ENCODE assay signal across 8 cellular contexts in the genomic region with DNA sequence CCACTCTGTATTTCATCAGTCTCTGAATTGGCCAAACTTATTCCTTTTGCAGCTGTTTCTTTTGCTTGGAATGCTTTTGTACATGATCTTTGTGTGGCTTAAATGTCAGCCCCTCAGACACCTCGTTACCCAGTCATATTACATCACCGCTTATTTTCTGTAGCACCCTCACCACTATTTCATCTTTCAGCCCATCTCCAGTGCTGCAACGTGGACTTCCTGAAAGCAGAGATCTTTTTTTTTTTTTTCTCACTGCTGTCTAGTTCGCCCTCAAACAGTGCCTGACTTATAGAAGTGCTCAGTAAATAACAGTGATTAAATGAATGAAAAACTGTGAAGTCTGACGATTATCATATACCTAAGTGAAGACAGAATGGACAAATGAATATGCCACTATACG. TPM values are rescaled to one million over a fixed set of nuclear protein-coding genes. Genes with fewer than 3 reads are reported as not detected.
A peak's percentile ranks its signal among the peaks of the same experiment; 100 is the strongest.
DNase-seq lines count a peak whose midpoint lies in the region; ATAC-seq and TF ChIP-seq lines count a peak whose summit lies in the region.

No MANE protein-coding gene starts in this region.

- no peak for TF ChIP-seq EP300 in transverse colon (IDR thresholded peaks at IDR 0.05; ENCODE audit: low read depth)

- no peak for DNase-seq in activated naive CD4-positive, alpha-beta T cell treated with anti-CD3 and anti-CD28 coated beads for 36 hours
- no peak for DNase-seq in activated naive CD4-positive, alpha-beta T cell treated with Interleukin-2 at 50 U/mL for 16 hours
- DNase-seq in kidney epithelial cell (ENCODE audit: low read depth) (no peak), transverse colon (no peak), ureter (ENCODE audit: low spot score) (no peak), HuH-7 (ENCODE audit: low spot score) (no peak)

- H3K36me3 ChIP-seq in kidney epithelial cell (ENCODE audit: control insufficient read depth, insufficient read depth, low read length) (no peaks in the 10 kb centered on the region), transverse colon (peaks cover 0 to 7% (median 0%) of the 10 kb centered on the region in 4 donors)

- TF ChIP-seq CTCF in kidney epithelial cell (IDR thresholded peaks at IDR 0.05; ENCODE audit: insufficient read depth, low read length, poor library complexity, severe bottlenecking) (no peak), transverse colon (IDR thresholded peaks at IDR 0.05) (no peak)

- H3K27me3 ChIP-seq in kidney epithelial cell (ENCODE audit: control insufficient read depth, insufficient read depth, low read length) (no peaks in the 10 kb centered on the region), transverse colon (no peaks in the 10 kb centered on the region)

- H3K9me3 ChIP-seq in transverse colon = no peaks in the 10 kb centered on the region

- peak overlapping the region in 3 of 4 donors; percentile 87 to 97 (median 88) for H3K27ac ChIP-seq in transverse colon

- WGBS in transverse colon (ENCODE audit: low coverage in 1 of 2), 2 donors = 5% methylated on average over 5 to 6 of the region's 6 CpGs

- H3K4me3 ChIP-seq in kidney epithelial cell (ENCODE audit: low read depth, low read length) (peak overlapping the region; percentile 92), transverse colon (peak overlapping the region in 3 of 4 donors; percentile 65 to 82 (median 67))

- H3K36me3 Mint-ChIP-seq in activated naive CD4-positive, alpha-beta T cell treated with anti-CD3 and anti-CD28 coated beads for 36 hours (ENCODE audit: low read depth) = peaks cover 26% of the 10 kb centered on the region
- H3K36me3 Mint-ChIP-seq in activated T-helper 17 cell treated with anti-CD3 and anti-CD28 coated beads, Interleukin-2, amount 50 U/mL, for 72 hours (ENCODE audit: low read depth) = peaks cover 67% of the 10 kb centered on the region

- H3K4me1 ChIP-seq in transverse colon = peaks cover 12 to 37% (median 20%) of the 10 kb centered on the region in 4 donors

- peak overlapping the region; percentile 79 for H3K4me3 Mint-ChIP-seq in activated naive CD4-positive, alpha-beta T cell treated with anti-CD3 and anti-CD28 coated beads for 36 hours
- H3K4me3 Mint-ChIP-seq in activated T-helper 17 cell treated with anti-CD3 and anti-CD28 coated beads, Interleukin-2, amount 50 U/mL, for 72 hours = peak overlapping the region; percentile 63

- intact Hi-C loops in activated naive CD4-positive, alpha-beta T cell treated with anti-CD3 and anti-CD28 coated beads for 36 hours (cut with micrococcal nuclease) = loop anchor here (1.0 to 10.0 kb wide), 7 partner anchors 8 to 1262 kb away; partner anchors contain the start of genes APBB3, HARS1, HARS2 and MATR3
- intact Hi-C loops in transverse colon (cut with DNase I; ENCODE audit: low total_unique reads) = no loop called here

- no peaks in the 10 kb centered on the region for H3K27me3 Mint-ChIP-seq in activated naive CD4-positive, alpha-beta T cell treated with anti-CD3 and anti-CD28 coated beads for 36 hours (ENCODE audit: low read depth)
- no peaks in the 10 kb centered on the region for H3K27me3 Mint-ChIP-seq in activated T-helper 17 cell treated with anti-CD3 and anti-CD28 coated beads, Interleukin-2, amount 50 U/mL, for 72 hours

- no peaks in the 10 kb centered on the region for H3K9me3 Mint-ChIP-seq in activated naive CD4-positive, alpha-beta T cell treated with anti-CD3 and anti-CD28 coated beads for 36 hours
- H3K9me3 Mint-ChIP-seq in activated T-helper 17 cell treated with anti-CD3 and anti-CD28 coated beads, Interleukin-2, amount 50 U/mL, for 72 hours = no peaks in the 10 kb centered on the region

- in situ Hi-C loops in transverse colon (cut with MboI; ENCODE audit: low pct_ligation_motif_present in 1 of 4, low pct_unique_long_range_greater_than_20kb in 1 of 4, low sequenced_read_pairs in 3 of 4) = loop anchor here in 1 of 4 donors (25.0 kb wide), 1 partner anchor 106 kb away; the partner anchor contains the start of genes DND1 and WDR55

- peaks cover 54% of the 10 kb centered on the region for H3K4me1 Mint-ChIP-seq in activated naive CD4-positive, alpha-beta T cell treated with anti-CD3 and anti-CD28 coated beads for 36 hours (ENCODE audit: low read depth)
- H3K4me1 Mint-ChIP-seq in activated T-helper 17 cell treated with anti-CD3 and anti-CD28 coated beads, Interleukin-2, amount 50 U/mL, for 72 hours = peaks cover 44% of the 10 kb centered on the region

- H3K27ac Mint-ChIP-seq in activated naive CD4-positive, alpha-beta T cell treated with anti-CD3 and anti-CD28 coated beads for 36 hours = peak overlapping the region; percentile 93
- H3K27ac Mint-ChIP-seq in activated T-helper 17 cell treated with anti-CD3 and anti-CD28 coated beads, Interleukin-2, amount 50 U/mL, for 72 hours = peak overlapping the region; percentile 75

- TF ChIP-seq POLR2A in transverse colon (IDR thresholded peaks at IDR 0.05) = no peak

- no peak for ATAC-seq in activated T-helper 17 cell treated with anti-CD3 and anti-CD28 coated beads, Interleukin-2, amount 50 U/mL, for 72 hours (replicated peaks)
- no peak for ATAC-seq in HG03439 (IDR thresholded peaks at IDR 0.05; ENCODE audit: unreplicated experiment)

- CTCF ChIA-PET in activated naive CD4-positive, alpha-beta T cell treated with anti-CD3 and anti-CD28 coated beads for 36 hours (lab: Charles Lee) = no interaction called here

RNA-seq across cellular contexts. Expression of gene SRA1, which starts 0.8 kb away (rescaled TPM):
- total RNA-seq in activated naive CD4-positive, alpha-beta T cell treated with anti-CD3 and anti-CD28 coated beads for 36 hours = 10 to 100 TPM; 38.0 to 39.6 TPM
- 10 to 100 TPM; 32.3 to 39.1 TPM for total RNA-seq in activated T-helper 17 cell treated with anti-CD3 and anti-CD28 coated beads, Interleukin-2, amount 50 U/mL, for 72 hours
- 42.1 and 45.5 TPM in 2 replicates for total RNA-seq in kidney epithelial cell
- total RNA-seq in transverse colon = 10 to 100 TPM; 19.9 to 36.3 (median 26.5) TPM
- 37.8 TPM for total RNA-seq in ureter

RNA-seq across cellular contexts. Expression of gene APBB3, which starts 8.0 kb away (rescaled TPM):
- 10 to 100 TPM; 15.4 to 16.5 TPM for total RNA-seq in activated naive CD4-positive, alpha-beta T cell treated with anti-CD3 and anti-CD28 coated beads for 36 hours
- total RNA-seq in activated T-helper 17 cell treated with anti-CD3 and anti-CD28 coated beads, Interleukin-2, amount 50 U/mL, for 72 hours = 10 to 100 TPM; 20.5 to 56.6 TPM
- total RNA-seq in kidney epithelial cell (9.6 and 13.3 TPM in 2 replicates), transverse colon (10 to 100 TPM; 20.1 to 42.5 (median 37.4) TPM), ureter (31.9 TPM)

RNA-seq across cellular contexts. Expression of gene SLC35A4, which starts 8.2 kb away (rescaled TPM):
- 10 to 100 TPM; 57.1 to 60.1 TPM for total RNA-seq in activated naive CD4-positive, alpha-beta T cell treated with anti-CD3 and anti-CD28 coated beads for 36 hours
- 10 to 100 TPM; 56.0 to 89.6 TPM for total RNA-seq in activated T-helper 17 cell treated with anti-CD3 and anti-CD28 coated beads, Interleukin-2, amount 50 U/mL, for 72 hours
- 55.9 and 60.5 TPM in 2 replicates for total RNA-seq in kidney epithelial cell
- 10 to 100 TPM; 39.4 to 75.5 (median 52.6) TPM for total RNA-seq in transverse colon
- total RNA-seq in ureter = 71.8 TPM

RNA-seq across cellular contexts. Expression of gene EIF4EBP3, which starts 9.0 kb away (rescaled TPM):
- 10 to 100 TPM; 27.2 to 28.5 TPM for total RNA-seq in activated naive CD4-positive, alpha-beta T cell treated with anti-CD3 and anti-CD28 coated beads for 36 hours
- total RNA-seq in activated T-helper 17 cell treated with anti-CD3 and anti-CD28 coated beads, Interleukin-2, amount 50 U/mL, for 72 hours = 10 to 100 TPM in 1 of 2 donors, 1 to 10 TPM in 1; 8.9 to 11.8 TPM
- 6.4 and 13.3 TPM in 2 replicates for total RNA-seq in kidney epithelial cell
- total RNA-seq in transverse colon = 10 to 100 TPM in 3 of 4 donors, not detected in 1; 18.0 to 56.0 (median 27.5) TPM
- 25.9 TPM for total RNA-seq in ureter
